34 cellular contexts compared by ENCODE assay signal in genomic region chr15:94704946-94705345, GRCh38.
"Had no signal": no experiment of that assay in that cellular context is flagged by ENCODE, and none has a peak within 500 bp of the region (broad histone marks: within the 10 kb centered on the region; RNA-seq: fewer than 3 reads in every experiment).

No MANE protein-coding gene starts in this region.

- ATAC-seq: activated naive CD4-positive, alpha-beta T cell treated with anti-CD3 and anti-CD28 coated beads, Interleukin-2, amount 50 U/mL, for 72 hours; activated naive CD8-positive, alpha-beta T cell treated with anti-CD3 and anti-CD28 coated beads, Interleukin-2, amount 50 U/mL, for 24 hours; activated T-cell treated with anti-CD3 and anti-CD28 coated beads, Interleukin-2, amount 50 U/mL, for 4 hours; activated T-cell treated with anti-CD3 and anti-CD28 coated beads, Interleukin-2, amount 50 U/mL, for 72 hours; activated T-helper 17 cell treated with anti-CD3 and anti-CD28 coated beads, Interleukin-2, amount 50 U/mL, for 72 hours; body of pancreas had no signal

- H3K4me3 ChIP-seq: adrenal gland, ascending aorta, body of pancreas, breast epithelium, cardiac muscle cell had no signal

- H3K27ac ChIP-seq: adrenal gland, ascending aorta, body of pancreas, brain microvascular endothelial cell, breast epithelium, cardiac muscle cell had no signal

- H3K27me3 ChIP-seq: adrenal gland, ascending aorta, body of pancreas, brain microvascular endothelial cell, breast epithelium, cardiac muscle cell had no signal

- H3K36me3 ChIP-seq: adrenal gland, ascending aorta, brain microvascular endothelial cell, breast epithelium, cardiac muscle cell had no signal

- H3K9me3 ChIP-seq: adrenal gland, ascending aorta, body of pancreas, breast epithelium had no signal

- H3K4me1 ChIP-seq: adrenal gland, body of pancreas, breast epithelium had no signal

- FAIRE-seq: astrocyte, bronchial epithelial cell had no signal

- DNase-seq: activated effector memory CD4-positive, alpha-beta T cell treated with anti-CD3 and anti-CD28 coated beads, Interleukin-2, amount 50 U/mL, for 16 hours; activated effector memory CD4-positive, alpha-beta T cell treated with Interleukin-2 at 50 U/mL for 16 hours; activated gamma-delta T cell; activated gamma-delta T cell treated with Interleukin-2 at 50 U/mL for 16 hours; activated naive CD4-positive, alpha-beta T cell; activated naive CD4-positive, alpha-beta T cell treated with anti-CD3 and anti-CD28 coated beads for 36 hours; activated naive CD4-positive, alpha-beta T cell treated with anti-CD3 and anti-CD28 coated beads, Interleukin-2, amount 10 ng/mL, durations not matched to agents 7 days and 5 days; activated naive CD4-positive, alpha-beta T cell treated with anti-CD3 and anti-CD28 coated beads, Interleukin-2, amount 50 U/mL, for 16 hours; activated naive CD4-positive, alpha-beta T cell treated with Interleukin-2 at 50 U/mL for 16 hours; activated naive CD8-positive, alpha-beta T cell treated with anti-CD3 and anti-CD28 coated beads for 36 hours; activated naive CD8-positive, alpha-beta T cell treated with anti-CD3 and anti-CD28 coated beads, Interleukin-2, amount 10 ng/mL, durations not matched to agents 7 days and 5 days; activated naive CD8-positive, alpha-beta T cell treated with anti-CD3 and anti-CD28 coated beads, Interleukin-2, amount 50 U/mL, for 24 hours; activated T-cell treated with anti-CD3 and anti-CD28 coated beads, Interleukin-2, amount 50 U/mL, for 1 hour; activated T-cell treated with anti-CD3 and anti-CD28 coated beads, Interleukin-2, amount 50 U/mL, for 24 hours; activated T-cell treated with anti-CD3 and anti-CD28 coated beads, Interleukin-2, amount 50 U/mL, for 4 hours; activated T-cell treated with anti-CD3 and anti-CD28 coated beads, Interleukin-2, amount 50 U/mL, for 48 hours; activated T-cell treated with anti-CD3 and anti-CD28 coated beads, Interleukin-2, amount 50 U/mL, for 72 hours; adrenal gland; amniotic stem cell; amygdala; anterior cingulate cortex; aorta; body of pancreas; brain microvascular endothelial cell; caudate nucleus; central memory CD4-positive, alpha-beta T cell; cerebellar nuclear complex had no signal
